26 cellular contexts compared by ENCODE assay signal in genomic region chr7:81014266-81014665, GRCh38.
DNase-seq lines count a peak whose midpoint lies in the region; ATAC-seq, FAIRE-seq and TF ChIP-seq lines count a peak whose summit lies in the region.
"Had no signal": no experiment of that assay in that cellular context is flagged by ENCODE, and none has a peak within 500 bp of the region (broad histone marks: within the 10 kb centered on the region; RNA-seq: fewer than 3 reads in every experiment).

No MANE protein-coding gene starts in this region.

- H4K8ac ChIP-seq in mesendoderm (ENCODE audit: low read depth, low read length) = no peak overlapping the region

- no peak overlapping the region for H3K4ac ChIP-seq in mesendoderm (ENCODE audit: low read depth, low read length)

- H3K79me2 ChIP-seq in mesendoderm (ENCODE audit: control insufficient read depth, insufficient read depth, low read length) = no peaks in the 10 kb centered on the region

- peaks cover 9% of the 10 kb centered on the region for H3K9me3 Mint-ChIP-seq in mesothelial cell of epicardium
- H3K9me3 Mint-ChIP-seq: activated naive CD8-positive, alpha-beta T cell treated with anti-CD3 and anti-CD28 coated beads for 36 hours had no signal

- H3K4me1 ChIP-seq in Panc1 (ENCODE audit: control insufficient read depth, insufficient read depth, low read length) (no peaks in the 10 kb centered on the region), mesendoderm (ENCODE audit: control insufficient read depth, low read depth, low read length) (no peaks in the 10 kb centered on the region)
- H3K4me1 ChIP-seq: gastrocnemius medialis, right lobe of liver had no signal

- POLR2A ChIA-PET in Panc1 (lab: Charles Lee) = no interaction called here

- peaks cover 8% of the 10 kb centered on the region for H3K36me3 Mint-ChIP-seq in mesothelial cell of epicardium
- H3K36me3 Mint-ChIP-seq: activated naive CD8-positive, alpha-beta T cell treated with anti-CD3 and anti-CD28 coated beads for 36 hours; CD4-positive, alpha-beta memory T cell; naive B cell had no signal

- H3K4me3 Mint-ChIP-seq in mesothelial cell of epicardium = no peak overlapping the region
- H3K4me3 Mint-ChIP-seq: activated CD4-positive, alpha-beta T cell treated with anti-CD3 and anti-CD28 coated beads for 36 hours; activated naive CD8-positive, alpha-beta T cell treated with anti-CD3 and anti-CD28 coated beads for 36 hours; activated T-helper 17 cell treated with anti-CD3 and anti-CD28 coated beads, Interleukin-2, amount 50 U/mL, for 72 hours; CD4-positive, alpha-beta memory T cell; H9; naive B cell had no signal

- intact Hi-C loops in Panc1 (cut with micrococcal nuclease; ENCODE audit: unreplicated experiment) = no loop called here

- FAIRE-seq in D721Med (lab: Jason Lieb, UNC) = no peak
- FAIRE-seq: HTR-8/SVneo had no signal

- no peak overlapping the region for H2AK5ac ChIP-seq in mesendoderm (ENCODE audit: low read length)

- no peak overlapping the region for H3K9ac ChIP-seq in mesendoderm (ENCODE audit: low read length)

- H2BK5ac ChIP-seq in mesendoderm (ENCODE audit: low read length) = no peak overlapping the region

- no peak overlapping the region for H2BK120ac ChIP-seq in mesendoderm (ENCODE audit: low read depth, low read length)

- H4K5ac ChIP-seq in mesendoderm (ENCODE audit: low read length) = no peak overlapping the region

- no peaks in the 10 kb centered on the region for H3K27me3 Mint-ChIP-seq in mesothelial cell of epicardium (ENCODE audit: low read depth)
- H3K27me3 Mint-ChIP-seq: activated CD4-positive, alpha-beta T cell treated with anti-CD3 and anti-CD28 coated beads for 36 hours; activated naive CD8-positive, alpha-beta T cell treated with anti-CD3 and anti-CD28 coated beads for 36 hours; activated T-helper 17 cell treated with anti-CD3 and anti-CD28 coated beads, Interleukin-2, amount 50 U/mL, for 72 hours; CD4-positive, alpha-beta memory T cell; naive B cell had no signal

- CTCF ChIA-PET in Panc1 (lab: Charles Lee) = no interaction called here

- TF ChIP-seq CTCF in Panc1 (IDR thresholded peaks at IDR 0.05) = no peak
- no peak for TF ChIP-seq CTCF in epithelial cell of esophagus (IDR thresholded peaks at IDR 0.05; ENCODE audit: insufficient read depth, low read depth, low read length, missing control alignments)
- TF ChIP-seq CTCF in mesothelial cell of epicardium (IDR thresholded peaks at IDR 0.05; ENCODE audit: unreplicated experiment) = no peak
- TF ChIP-seq CTCF in D721Med (IDR thresholded peaks at IDR 0.05; ENCODE audit: insufficient read depth, missing control alignments) = no peak

- ATAC-seq in Panc1 = no peak
- ATAC-seq in HG03280 (IDR thresholded peaks at IDR 0.05; ENCODE audit: unreplicated experiment) = no peak
- ATAC-seq in GM18907 (IDR thresholded peaks at IDR 0.05; ENCODE audit: unreplicated experiment) = no peak
- ATAC-seq: activated CD4-positive, alpha-beta T cell treated with anti-CD3 and anti-CD28 coated beads for 36 hours; activated T-helper 17 cell treated with anti-CD3 and anti-CD28 coated beads, Interleukin-2, amount 50 U/mL, for 72 hours; gastrocnemius medialis; right lobe of liver; Right ventricle myocardium inferior had no signal

- H3K4me1 Mint-ChIP-seq in mesothelial cell of epicardium = peaks cover 19% of the 10 kb centered on the region
- H3K4me1 Mint-ChIP-seq: activated CD4-positive, alpha-beta T cell treated with anti-CD3 and anti-CD28 coated beads for 36 hours; activated naive CD8-positive, alpha-beta T cell treated with anti-CD3 and anti-CD28 coated beads for 36 hours; activated T-helper 17 cell treated with anti-CD3 and anti-CD28 coated beads, Interleukin-2, amount 50 U/mL, for 72 hours; CD4-positive, alpha-beta memory T cell; naive B cell had no signal

- 0 out of 2 replicates have a peak, but pooled peaks cover 3% of the 10 kb centered on the region for H3K9me3 ChIP-seq in Panc1 (ENCODE audit: control insufficient read depth, insufficient read depth, low read depth, low read length)
- H3K9me3 ChIP-seq: right lobe of liver had no signal

- H3K56ac ChIP-seq in mesendoderm (ENCODE audit: low read length) = no peak overlapping the region

- H3K79me1 ChIP-seq in mesendoderm (ENCODE audit: low read length) = no peaks in the 10 kb centered on the region

- H3K27ac ChIP-seq in Panc1 (ENCODE audit: low read length) = peak overlapping the region; percentile 24; the same call in 1 of the 2 replicates
- no peak overlapping the region for H3K27ac ChIP-seq in mesendoderm (ENCODE audit: low read depth, low read length)
- H3K27ac ChIP-seq: brain microvascular endothelial cell, gastrocnemius medialis, right lobe of liver, thoracic aorta had no signal

- H3K4me3 ChIP-seq in Panc1 (ENCODE audit: low read depth in 2 of 2, low read length in 2 of 2) (no peak overlapping the region), epithelial cell of esophagus (ENCODE audit: low read length) (no peak overlapping the region), mesendoderm (ENCODE audit: low read length) (no peak overlapping the region)
- H3K4me3 ChIP-seq: gastrocnemius medialis, right lobe of liver, thoracic aorta had no signal

- H3K27me3 ChIP-seq in Panc1 (ENCODE audit: control insufficient read depth, insufficient read depth, low read length) = no peaks in the 10 kb centered on the region
- H3K27me3 ChIP-seq in mesendoderm (ENCODE audit: insufficient read depth, low read length, poor library complexity) = no peaks in the 10 kb centered on the region
- H3K27me3 ChIP-seq: brain microvascular endothelial cell, gastrocnemius medialis, right lobe of liver had no signal

- in situ Hi-C loops in Panc1 (cut with HindIII; ENCODE audit: low pct_unique_long_range_greater_than_20kb, low sequenced_read_pairs) = no loop called here

- H3K27ac Mint-ChIP-seq in mesothelial cell of epicardium = peak overlapping the region; percentile 56
- H3K27ac Mint-ChIP-seq: activated CD4-positive, alpha-beta T cell treated with anti-CD3 and anti-CD28 coated beads for 36 hours; activated naive CD8-positive, alpha-beta T cell treated with anti-CD3 and anti-CD28 coated beads for 36 hours; activated T-helper 17 cell treated with anti-CD3 and anti-CD28 coated beads, Interleukin-2, amount 50 U/mL, for 72 hours; CD4-positive, alpha-beta memory T cell; H9; naive B cell had no signal

- H3K18ac ChIP-seq in mesendoderm (ENCODE audit: low read length) = no peak overlapping the region

- WGBS in mesendoderm (ENCODE audit: extremely low coverage, insufficient coverage, low lambda C conversion rate) = no CpG with 5 or more reads among the region's 2 CpGs

- no peak overlapping the region for H3K4me2 ChIP-seq in mesendoderm (ENCODE audit: low read length)

- H3K36me3 ChIP-seq in Panc1 (ENCODE audit: control insufficient read depth, insufficient read depth, low read length) = no peaks in the 10 kb centered on the region
- no peaks in the 10 kb centered on the region for H3K36me3 ChIP-seq in mesendoderm (ENCODE audit: control insufficient read depth, insufficient read depth, low read length)
- H3K36me3 ChIP-seq: brain microvascular endothelial cell, gastrocnemius medialis, right lobe of liver, thoracic aorta had no signal

- peak; percentile 68 for DNase-seq in ELR (ENCODE audit: low read depth)
- peak; percentile 8 for DNase-seq in Panc1 (ENCODE audit: low read depth, low spot score)
- DNase-seq in epithelial cell of esophagus (ENCODE audit: low read depth) = peak; percentile 93
- no peak for DNase-seq in mesothelial cell of epicardium (ENCODE audit: low spot score in 2 of 2, unreplicated experiment in 2 of 2)
- DNase-seq in D721Med (ENCODE audit: insufficient read length, low spot score) = no peak
- no peak for DNase-seq in mesendoderm
- DNase-seq: activated CD4-positive, alpha-beta T cell treated with anti-CD3 and anti-CD28 coated beads for 36 hours; activated naive CD8-positive, alpha-beta T cell treated with anti-CD3 and anti-CD28 coated beads for 36 hours; brain microvascular endothelial cell; CD4-positive, alpha-beta memory T cell; cortex of kidney; DMS153; gastrocnemius medialis; H9; hypothalamus; Kasumi-1; naive B cell; NCI-H1092 treated with DMSO at 0.1 percent for 48 hours; NCI-H2029 treated with DMSO at 0.1 percent for 48 hours; right lobe of liver had no signal

- no TSS peak for BruUV-seq in Panc1 (replicated peaks; lab: Mats Ljungman, UMichigan)

- no peak overlapping the region for H3K23ac ChIP-seq in mesendoderm (ENCODE audit: low read length)

- no peak overlapping the region for H2BK15ac ChIP-seq in mesendoderm (replicated peaks; ENCODE audit: low read depth)

Comparison
In these comparisons a context has a peak if more than half of its experiments do, and no peak if none do; other contexts are left out.
1. DNase-seq: peak in ELR (single experiment), Panc1 (single experiment) and epithelial cell of esophagus (single experiment); none in mesothelial cell of epicardium (0 of 2), D721Med (single experiment) and mesendoderm (single experiment).